ENCODE assay signal across 8 cellular contexts in the genomic region with DNA sequence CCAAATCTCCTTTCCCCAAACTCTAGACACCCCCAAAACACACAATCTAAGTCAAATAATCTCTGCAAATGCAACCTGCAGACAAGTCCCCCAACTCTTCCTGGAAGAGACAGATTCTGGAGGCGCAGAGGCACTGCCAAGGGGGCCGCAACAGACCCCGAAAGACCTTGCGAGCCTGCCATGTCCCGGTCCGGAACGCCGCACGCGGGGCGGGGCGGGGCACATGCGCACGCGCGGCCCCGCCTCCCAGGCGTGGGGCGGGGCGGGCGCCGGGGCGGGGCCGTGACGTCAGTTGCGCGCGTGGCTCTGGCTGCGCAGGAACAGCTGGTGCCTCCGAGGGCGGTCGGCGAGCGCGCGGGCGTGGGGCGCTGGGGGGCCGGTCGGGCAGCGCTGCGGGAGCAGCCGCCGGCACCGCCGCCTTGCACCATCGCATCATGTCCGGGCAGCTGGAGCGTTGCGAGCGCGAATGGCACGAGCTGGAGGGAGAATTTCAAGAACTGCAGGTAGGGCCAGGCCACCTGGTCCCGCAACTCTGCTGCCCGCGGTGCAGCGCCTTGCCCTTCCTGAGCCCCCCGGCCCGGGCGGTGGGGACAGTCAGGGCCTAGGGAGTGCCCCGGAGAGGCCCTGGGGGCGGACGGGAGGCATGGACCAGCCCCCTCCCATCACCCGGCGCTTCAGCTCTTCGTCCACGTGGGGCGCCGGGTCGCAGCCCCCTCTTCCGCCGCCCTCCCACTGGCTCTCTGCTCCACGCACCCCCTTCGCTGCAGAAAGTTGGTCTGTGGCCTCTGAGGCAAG. TPM values are rescaled to one million over a fixed set of nuclear protein-coding genes. Genes with fewer than 3 reads are reported as not detected.
DNase-seq lines count a peak whose midpoint lies in the region; ATAC-seq and TF ChIP-seq lines count a peak whose summit lies in the region.

A gene (plus strand): TSS at position 291 of the 795 bp plus-strand sequence. CDS start 144 bp downstream, at position 435.

- H3K36me3 Mint-ChIP-seq in activated CD8-positive, alpha-beta T cell treated with anti-CD3 and anti-CD28 coated beads, Interleukin-2, amount 10 ng/mL, durations not matched to agents 7 days and 5 days (ENCODE audit: low read depth) = peaks cover 6% of the 10 kb centered on the region

- CTCF ChIA-PET in activated CD8-positive, alpha-beta T cell treated with anti-CD3 and anti-CD28 coated beads, Interleukin-2, amount 10 ng/mL, durations not matched to agents 7 days and 5 days (lab: Charles Lee) = interaction anchor here (0.6 to 4.5 kb wide), 17 partner anchors 8 to 98 kb away, joined by 3 to 73 read pairs (median 4); a partner anchor contains a TSS

- H3K4me3 ChIP-seq in AG09309 (ENCODE audit: control insufficient read depth, low read depth, low read length) = peak within 1 kb of the TSS; percentile 65

- no peak for TF ChIP-seq CTCF in AG09309 (IDR thresholded peaks at IDR 0.05; ENCODE audit: control insufficient read depth, insufficient read depth, low read depth, low read length, missing control alignments)

- H3K4me3 Mint-ChIP-seq in activated CD8-positive, alpha-beta T cell treated with anti-CD3 and anti-CD28 coated beads, Interleukin-2, amount 10 ng/mL, durations not matched to agents 7 days and 5 days = peak within 1 kb of the TSS; percentile 96

- POLR2A ChIA-PET in activated CD8-positive, alpha-beta T cell treated with anti-CD3 and anti-CD28 coated beads, Interleukin-2, amount 10 ng/mL, durations not matched to agents 7 days and 5 days (lab: Charles Lee) = interaction anchor here (0.7 to 2.2 kb wide), 10 partner anchors 17 to 251 kb away, joined by 3 to 17 read pairs (median 4); a partner anchor contains a TSS

- no peaks in the 10 kb centered on the region for H3K9me3 Mint-ChIP-seq in activated CD8-positive, alpha-beta T cell treated with anti-CD3 and anti-CD28 coated beads, Interleukin-2, amount 10 ng/mL, durations not matched to agents 7 days and 5 days (ENCODE audit: insufficient read depth)

- peaks cover 38% of the 10 kb centered on the region for H3K4me1 Mint-ChIP-seq in activated CD8-positive, alpha-beta T cell treated with anti-CD3 and anti-CD28 coated beads, Interleukin-2, amount 10 ng/mL, durations not matched to agents 7 days and 5 days (ENCODE audit: low read depth)

- H3K27ac Mint-ChIP-seq in activated CD8-positive, alpha-beta T cell treated with anti-CD3 and anti-CD28 coated beads, Interleukin-2, amount 10 ng/mL, durations not matched to agents 7 days and 5 days = peak within 1 kb of the TSS; percentile 89

- no peak for DNase-seq in AG09309 (ENCODE audit: low read depth)
- DNase-seq in NCI-H446 treated with DMSO at 0.1 percent for 48 hours (lab: John Stamatoyannopoulos, UW) = peak; percentile 34
- peak; percentile 85 for DNase-seq in activated CD8-positive, alpha-beta T cell treated with anti-CD3 and anti-CD28 coated beads, Interleukin-2, amount 10 ng/mL, durations not matched to agents 7 days and 5 days
- peak; percentile 79 for DNase-seq in effector CD4-positive, alpha-beta T cell
- peak; percentile 80 for DNase-seq in medulla oblongata (ENCODE audit: extremely low spot score)
- DNase-seq in stimulated activated CD8-positive, alpha-beta memory T cell treated with anti-CD3 and anti-CD28 coated beads, Interleukin-12 subunit alpha, Interleukin-12 subunit beta, amount 100 ng/mL, for 24 hours (ENCODE audit: extremely low read depth) = peak; percentile 61

- ATAC-seq in GM18520 (IDR thresholded peaks at IDR 0.05; ENCODE audit: unreplicated experiment) = peak; percentile 88
- ATAC-seq in HG03060 (IDR thresholded peaks at IDR 0.05; ENCODE audit: low read depth, unreplicated experiment) = peak; percentile 50
- peak; percentile 87 for ATAC-seq in activated CD8-positive, alpha-beta T cell treated with anti-CD3 and anti-CD28 coated beads, Interleukin-2, amount 10 ng/mL, durations not matched to agents 7 days and 5 days

- no peaks in the 10 kb centered on the region for H3K27me3 Mint-ChIP-seq in activated CD8-positive, alpha-beta T cell treated with anti-CD3 and anti-CD28 coated beads, Interleukin-2, amount 10 ng/mL, durations not matched to agents 7 days and 5 days (ENCODE audit: low read depth)

RNA-seq across cellular contexts. Expression of the gene that starts here (rescaled TPM):
- total RNA-seq in activated CD8-positive, alpha-beta T cell treated with anti-CD3 and anti-CD28 coated beads, Interleukin-2, amount 10 ng/mL, durations not matched to agents 7 days and 5 days = 1 to 10 TPM; 7.6 to 8.2 TPM
